Comparison of ENCODE assay signal across 8 cellular contexts in genomic region chr14:92651106-92651792, GRCh38.
DNase-seq lines count a peak whose midpoint lies in the region; ATAC-seq and TF ChIP-seq lines count a peak whose summit lies in the region.

No MANE protein-coding gene starts in this region.

- intact Hi-C loops in heart left ventricle (cut with DNase I) (no loop called here), Right ventricle myocardium inferior (cut with DNase I) (no loop called here), right cardiac atrium (cut with DNase I) (no loop called here)

- H3K27ac ChIP-seq in heart left ventricle (peak overlapping the region in 6 of 12 donors; percentile 4 to 95 (median 36)), right cardiac atrium (ENCODE audit: low read length) (no peak overlapping the region)

- H3K27me3 ChIP-seq in heart left ventricle (no peaks in the 10 kb centered on the region), right cardiac atrium (ENCODE audit: control insufficient read depth, insufficient read depth) (no peaks in the 10 kb centered on the region)

- DNase-seq in heart left ventricle (peak in 3 of 5 donors; percentile 39 to 63 (median 46)), Right ventricle myocardium inferior (ENCODE audit: missing footprints) (no peak), right cardiac atrium (peak; percentile 54 to 68 (median 60)), HUDEP-2 (lab: John Stamatoyannopoulos, UW; ENCODE audit: unreplicated experiment in 76 of 76) (no peak), NCI-H345 treated with DMSO at 0.1 percent for 48 hours (lab: John Stamatoyannopoulos, UW; ENCODE audit: unreplicated experiment) (no peak)
- peak; percentile 61 to 75 (median 65) for DNase-seq in activated CD8-positive, alpha-beta memory T cell treated with anti-CD3 and anti-CD28 coated beads for 48 hours (ENCODE audit: low read depth in 2 of 3, low spot score in 2 of 3)
- peak; percentile 65 to 80 for DNase-seq in stimulated activated CD8-positive, alpha-beta memory T cell treated with anti-CD3 and anti-CD28 coated beads, Interleukin-15, amount 100 ng/mL, for 4 hours (ENCODE audit: low read depth in 2 of 2)

- peaks cover 0 to 70% (median 2%) of the 10 kb centered on the region in 12 donors for H3K4me1 ChIP-seq in heart left ventricle
- H3K4me1 ChIP-seq in right cardiac atrium (ENCODE audit: control insufficient read depth, insufficient read depth, low read length): no peaks in the 10 kb centered on the region

- ATAC-seq in heart left ventricle: peak in 2 of 4 donors; percentile 11 to 41
- ATAC-seq in Right ventricle myocardium inferior: no peak
- ATAC-seq in HG03565 (IDR thresholded peaks at IDR 0.05; ENCODE audit: unreplicated experiment): peak; percentile 56
- peak in 1 of 2 donors; percentile 31 for ATAC-seq in right cardiac atrium

- peak overlapping the region in 1 of 12 donors; percentile 63 for H3K4me3 ChIP-seq in heart left ventricle
- H3K4me3 ChIP-seq in right cardiac atrium (ENCODE audit: low read length): no peak overlapping the region

- WGBS in heart left ventricle, 4 donors: 65 to 77% (median 70%) methylated on average over 18 to 19 of the region's 19 CpGs
- WGBS in right cardiac atrium: 67% methylated on average over 19 of the region's 19 CpGs

- H3K9me3 ChIP-seq in heart left ventricle (no peaks in the 10 kb centered on the region), right cardiac atrium (ENCODE audit: control insufficient read depth, low read length) (no peaks in the 10 kb centered on the region)

- no peak for TF ChIP-seq CTCF in heart left ventricle (IDR thresholded peaks at IDR 0.05)

- no peak for TF ChIP-seq POLR2A in heart left ventricle (IDR thresholded peaks at IDR 0.05)

- peaks cover 0 to 22% (median 9%) of the 10 kb centered on the region in 9 donors for H3K36me3 ChIP-seq in heart left ventricle

Comparison
In these comparisons a context has a peak if more than half of its experiments do, and no peak if none do; other contexts are left out.
1. DNase-seq: peak in heart left ventricle (3 of 5), activated CD8-positive, alpha-beta memory T cell treated with anti-CD3 and anti-CD28 coated beads for 48 hours (3 of 3), right cardiac atrium (3 of 3) and stimulated activated CD8-positive, alpha-beta memory T cell treated with anti-CD3 and anti-CD28 coated beads, Interleukin-15, amount 100 ng/mL, for 4 hours (2 of 2); none in Right ventricle myocardium inferior (single experiment), HUDEP-2 (0 of 76) and NCI-H345 treated with DMSO at 0.1 percent for 48 hours (single experiment).